ENCODE assay signal across 29 cellular contexts in the genomic region with DNA sequence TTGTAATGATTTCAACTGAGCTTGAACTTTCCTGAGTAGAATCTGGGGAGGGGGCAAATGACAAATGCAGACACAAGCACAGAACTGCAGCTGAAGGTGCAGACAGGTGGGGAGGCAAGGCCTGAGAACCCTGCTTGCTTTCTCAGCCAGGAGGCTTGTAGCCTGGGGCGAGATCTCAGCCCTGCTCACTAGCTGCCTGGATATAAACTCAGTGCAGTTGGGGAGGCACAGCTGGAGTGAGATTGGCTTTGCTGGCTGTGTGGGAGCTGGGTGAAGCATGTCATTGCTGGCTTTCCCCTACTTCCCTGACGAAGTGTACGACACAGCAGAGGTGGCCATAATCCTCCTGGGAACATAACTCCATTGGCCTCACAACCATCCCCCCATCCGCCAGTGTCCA.
"Had no signal": no experiment of that assay in that cellular context is flagged by ENCODE, and none has a peak within 500 bp of the region (broad histone marks: within the 10 kb centered on the region; RNA-seq: fewer than 3 reads in every experiment).

No MANE protein-coding gene starts in this region.

- H3K27me3 ChIP-seq: suprapubic skin, testis, thyroid gland, tibial artery, tibial nerve, transverse colon, upper lobe of left lung, upper lobe of right lung, uterus, vagina had no signal

- DNase-seq: stimulated activated CD4-positive, alpha-beta T cell treated with anti-CD3 and anti-CD28 coated beads, Interleukin-2, amount 100 ng/mL, for 48 hours; stimulated activated CD4-positive, alpha-beta T cell treated with anti-CD3 and anti-CD28 coated beads, Interleukin-4, amount 100 ng/mL, for 1 hour; stimulated activated CD4-positive, alpha-beta T cell treated with anti-CD3 and anti-CD28 coated beads, Interleukin-4, amount 100 ng/mL, for 24 hours; stimulated activated CD4-positive, alpha-beta T cell treated with anti-CD3 and anti-CD28 coated beads, Interleukin-4, amount 100 ng/mL, for 4 hours; stimulated activated CD8-positive, alpha-beta memory T cell treated with anti-CD3 and anti-CD28 coated beads, Interleukin-4, amount 100 ng/mL, for 48 hours; stimulated activated naive B cell treated with anti-CD40 and anti-IgM and Interleukin-4, amounts not matched to agents 10 μg/mL and 1 μg/mL and 100 μg/mL, for 72 hours; stimulated activated naive CD4-positive, alpha-beta T cell; stimulated activated naive CD4-positive, alpha-beta T cell treated with Interleukin-2 at 50 U/mL for 16 hours; stimulated activated naive CD8-positive, alpha-beta T cell treated with anti-CD3 and anti-CD28 coated beads, Interleukin-15, amount 100 ng/mL, for 72 hours; stimulated activated naive CD8-positive, alpha-beta T cell treated with anti-CD3 and anti-CD28 coated beads, Interleukin-15, Interleukin-2, amounts not matched to agents 100 U/mL and 50 U/mL, for 24 hours; stomach; substantia nigra; testis; thyroid gland; tibial artery; transverse colon; trophoblast cell; upper lobe of left lung; upper lobe of right lung; uterus had no signal

- H3K27ac ChIP-seq: stomach, suprapubic skin, testis, thoracic aorta, thyroid gland, tibial artery, tibial nerve, transverse colon, upper lobe of left lung, upper lobe of right lung, uterus, vagina had no signal

- H3K4me1 Mint-ChIP-seq: stimulated activated effector memory CD8-positive, alpha-beta T cell treated with anti-CD3 and anti-CD28 coated beads, Interleukin-12 subunit alpha, Interleukin-12 subunit beta, amount 100 ng/mL, for 72 hours; stimulated activated memory B cell treated with anti-CD40 and anti-IgM and Interleukin-4, amounts not matched to agents 10 μg/mL and 1 μg/mL and 100 μg/mL, for 72 hours; stimulated activated naive B cell treated with anti-CD40 and anti-IgM and Interleukin-4, amounts not matched to agents 10 μg/mL and 1 μg/mL and 100 μg/mL, for 72 hours; stimulated activated naive CD8-positive, alpha-beta T cell treated with anti-CD3 and anti-CD28 coated beads, Interleukin-15, amount 100 ng/mL, for 72 hours had no signal

- H3K36me3 Mint-ChIP-seq: stimulated activated effector memory CD8-positive, alpha-beta T cell treated with anti-CD3 and anti-CD28 coated beads, Interleukin-12 subunit alpha, Interleukin-12 subunit beta, amount 100 ng/mL, for 72 hours; stimulated activated memory B cell treated with anti-CD40 and anti-IgM and Interleukin-4, amounts not matched to agents 10 μg/mL and 1 μg/mL and 100 μg/mL, for 72 hours; stimulated activated naive B cell treated with anti-CD40 and anti-IgM and Interleukin-4, amounts not matched to agents 10 μg/mL and 1 μg/mL and 100 μg/mL, for 72 hours; type B pancreatic cell had no signal

- H3K36me3 ChIP-seq: stomach, suprapubic skin, thoracic aorta, thyroid gland, tibial artery, tibial nerve, transverse colon, upper lobe of left lung, upper lobe of right lung, uterus, vagina had no signal

- H3K9me3 ChIP-seq: suprapubic skin, testis, thoracic aorta, thyroid gland, tibial nerve, transverse colon, upper lobe of right lung, uterus had no signal

- H3K9me3 Mint-ChIP-seq: stimulated activated effector memory CD8-positive, alpha-beta T cell treated with anti-CD3 and anti-CD28 coated beads, Interleukin-12 subunit alpha, Interleukin-12 subunit beta, amount 100 ng/mL, for 72 hours; stimulated activated naive CD8-positive, alpha-beta T cell treated with anti-CD3 and anti-CD28 coated beads, Interleukin-15, Interleukin-2, amounts not matched to agents 100 ng/mL and 50 ng/mL, for 24 hours; type B pancreatic cell had no signal

- H3K27ac Mint-ChIP-seq: stimulated activated effector memory CD8-positive, alpha-beta T cell treated with anti-CD3 and anti-CD28 coated beads, Interleukin-12 subunit alpha, Interleukin-12 subunit beta, amount 100 ng/mL, for 72 hours; stimulated activated memory B cell treated with anti-CD40 and anti-IgM and Interleukin-4, amounts not matched to agents 10 μg/mL and 1 μg/mL and 100 μg/mL, for 72 hours; stimulated activated naive B cell treated with anti-CD40 and anti-IgM and Interleukin-4, amounts not matched to agents 10 μg/mL and 1 μg/mL and 100 μg/mL, for 72 hours; stimulated activated naive CD8-positive, alpha-beta T cell treated with anti-CD3 and anti-CD28 coated beads, Interleukin-15, amount 100 ng/mL, for 72 hours; stimulated activated naive CD8-positive, alpha-beta T cell treated with anti-CD3 and anti-CD28 coated beads, Interleukin-15, Interleukin-2, amounts not matched to agents 100 ng/mL and 50 ng/mL, for 24 hours; type B pancreatic cell had no signal

- H3K4me3 Mint-ChIP-seq: stimulated activated effector memory CD8-positive, alpha-beta T cell treated with anti-CD3 and anti-CD28 coated beads, Interleukin-12 subunit alpha, Interleukin-12 subunit beta, amount 100 ng/mL, for 72 hours; stimulated activated memory B cell treated with anti-CD40 and anti-IgM and Interleukin-4, amounts not matched to agents 10 μg/mL and 1 μg/mL and 100 μg/mL, for 72 hours; stimulated activated naive B cell treated with anti-CD40 and anti-IgM and Interleukin-4, amounts not matched to agents 10 μg/mL and 1 μg/mL and 100 μg/mL, for 72 hours; stimulated activated naive CD8-positive, alpha-beta T cell treated with anti-CD3 and anti-CD28 coated beads, Interleukin-15, amount 100 ng/mL, for 72 hours; stimulated activated naive CD8-positive, alpha-beta T cell treated with anti-CD3 and anti-CD28 coated beads, Interleukin-15, Interleukin-2, amounts not matched to agents 100 ng/mL and 50 ng/mL, for 24 hours; type B pancreatic cell had no signal

- H3K27me3 Mint-ChIP-seq: stimulated activated naive CD8-positive, alpha-beta T cell treated with anti-CD3 and anti-CD28 coated beads, Interleukin-15, amount 100 ng/mL, for 72 hours; stimulated activated naive CD8-positive, alpha-beta T cell treated with anti-CD3 and anti-CD28 coated beads, Interleukin-15, Interleukin-2, amounts not matched to agents 100 ng/mL and 50 ng/mL, for 24 hours; type B pancreatic cell had no signal

- ATAC-seq: stimulated activated effector memory CD8-positive, alpha-beta T cell treated with anti-CD3 and anti-CD28 coated beads, Interleukin-12 subunit alpha, Interleukin-12 subunit beta, amount 100 ng/mL, for 72 hours; stimulated activated memory B cell treated with anti-CD40 and anti-IgM and Interleukin-4, amounts not matched to agents 10 μg/mL and 1 μg/mL and 100 μg/mL, for 72 hours; stimulated activated naive B cell treated with anti-CD40 and anti-IgM and Interleukin-4, amounts not matched to agents 10 μg/mL and 1 μg/mL and 100 μg/mL, for 72 hours; stimulated activated naive CD8-positive, alpha-beta T cell treated with anti-CD3 and anti-CD28 coated beads, Interleukin-15, amount 100 ng/mL, for 72 hours; stimulated activated naive CD8-positive, alpha-beta T cell treated with anti-CD3 and anti-CD28 coated beads, Interleukin-15, Interleukin-2, amounts not matched to agents 100 U/mL and 50 U/mL, for 24 hours; upper lobe of right lung had no signal

- FAIRE-seq: urothelium cell line had no signal

- H3K4me3 ChIP-seq: stomach, suprapubic skin, testis, thoracic aorta, thyroid gland, tibial artery, tibial nerve, transverse colon, upper lobe of left lung, upper lobe of right lung, uterus, vagina had no signal

- H3K4me1 ChIP-seq: stomach, suprapubic skin, testis, thyroid gland, tibial artery, tibial nerve, transverse colon, upper lobe of left lung, upper lobe of right lung, uterus, vagina had no signal
